ENCODE assay signal across 11 cellular contexts in the genomic region with DNA sequence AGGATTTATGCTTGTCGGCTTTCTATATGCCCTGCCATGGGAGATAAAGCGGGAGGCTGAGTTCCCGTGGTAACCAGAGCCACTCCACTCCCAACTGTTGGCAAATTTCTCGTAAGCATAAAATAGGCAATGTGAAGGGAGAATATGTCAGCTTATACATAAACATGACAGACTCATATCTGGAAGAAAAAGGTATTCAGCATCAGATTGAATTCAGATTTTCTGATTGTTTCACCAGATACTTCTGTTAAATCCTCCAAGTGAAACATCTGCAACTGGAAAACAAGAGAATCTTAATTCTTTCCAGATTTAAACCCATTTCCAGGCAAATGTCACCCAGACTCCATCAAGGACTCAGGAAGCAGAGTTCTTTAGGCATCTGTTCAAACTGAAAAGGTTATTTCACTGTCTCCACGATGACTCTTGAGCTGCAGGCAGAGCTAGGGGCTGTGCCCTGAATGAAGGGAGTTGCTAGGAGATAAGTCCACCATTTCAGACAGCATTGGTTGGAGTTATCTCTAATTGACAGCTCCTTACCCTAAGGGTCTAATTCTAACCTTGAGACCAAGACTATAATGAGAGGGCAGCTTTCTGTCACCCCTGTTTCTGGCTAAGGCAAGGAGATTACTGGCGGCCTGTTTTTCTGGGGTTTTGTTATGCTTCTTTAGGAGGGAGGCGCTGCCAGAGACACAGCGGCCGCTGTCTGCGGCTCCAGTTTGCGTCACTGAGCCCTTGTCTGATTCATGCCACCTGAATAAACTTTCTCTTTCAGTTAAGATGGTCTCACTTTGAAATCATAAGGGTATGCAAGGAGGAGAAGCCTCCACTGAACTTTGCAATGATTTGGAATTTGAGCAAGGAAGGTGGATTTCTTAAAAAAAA.
DNase-seq lines count a peak whose midpoint lies in the region; ATAC-seq and TF ChIP-seq lines count a peak whose summit lies in the region.
"Had no signal": no experiment of that assay in that cellular context is flagged by ENCODE, and none has a peak within 500 bp of the region (broad histone marks: within the 10 kb centered on the region; RNA-seq: fewer than 3 reads in every experiment).

No MANE protein-coding gene starts in this region.

- TF ChIP-seq CTCF in AG04450 (IDR thresholded peaks at IDR 0.05; ENCODE audit: low read depth, low read length) (no peak), SK-N-SH (IDR thresholded peaks at IDR 0.05) (no peak)

- no peaks in the 10 kb centered on the region for H3F3A ChIP-seq in SK-N-SH (replicated peaks; ENCODE audit: insufficient read depth)

- H3K27me3 Mint-ChIP-seq in memory B cell, result no peaks in the 10 kb centered on the region

- peak overlapping the region; percentile 77 for H3K4me2 ChIP-seq in SK-N-SH

- H3K4me3 Mint-ChIP-seq in memory B cell, result no peak overlapping the region
- H3K4me3 Mint-ChIP-seq: CD8-positive, alpha-beta T cell; immature natural killer cell had no signal

- H3K27me3 ChIP-seq in AG04450 (ENCODE audit: control insufficient read depth, insufficient read depth, low read length) (no peaks in the 10 kb centered on the region), SK-N-SH (ENCODE audit: insufficient read depth) (no peaks in the 10 kb centered on the region)

- peak overlapping the region; percentile 31 for H3K27ac Mint-ChIP-seq in memory B cell
- H3K27ac Mint-ChIP-seq: CD8-positive, alpha-beta T cell; immature natural killer cell had no signal

- H3K9ac ChIP-seq in SK-N-SH, result peak overlapping the region; percentile 58

- no peaks in the 10 kb centered on the region for H3K9me3 Mint-ChIP-seq in memory B cell
- H3K9me3 Mint-ChIP-seq: CD8-positive, alpha-beta T cell had no signal

- H3K79me2 ChIP-seq in SK-N-SH (ENCODE audit: insufficient read depth), result no peaks in the 10 kb centered on the region

- peaks cover 4 to 54% of the 10 kb centered on the region in 2 experiments; a peak in 3 of 4 replicates for H3K4me1 ChIP-seq in SK-N-SH (ENCODE audit: control insufficient read depth in 1 of 2, insufficient read depth in 2 of 2, low read depth in 1 of 2, low read length in 1 of 2)

- no peaks in the 10 kb centered on the region for H4K20me1 ChIP-seq in SK-N-SH (ENCODE audit: insufficient read depth)

- CTCF ChIA-PET in AG04450 (lab: Charles Lee) (interaction anchor here (0.5 to 0.7 kb wide), 2 partner anchors 10 to 358 kb away, joined by 4 read pairs; no protein-coding TSS in a partner anchor), SK-N-SH (lab: Yijun Ruan, JAX) (interaction anchor here (1.0 to 1.5 kb wide), 6 partner anchors 8 to 699 kb away, joined by 3 to 4 read pairs (median 3); no protein-coding TSS in a partner anchor)

- peak; percentile 31; the same call in 1 of the 2 replicates for TF ChIP-seq RAD21 in SK-N-SH (IDR thresholded peaks at IDR 0.05; ENCODE audit: low read length)

- H3K4me3 ChIP-seq in AG04450 (ENCODE audit: low read depth, low read length) (peak overlapping the region; percentile 14; the same call in 1 of the 2 replicates), SK-N-SH (ENCODE audit: low read depth in 2 of 2, low read length in 1 of 2) (peak overlapping the region; percentile 9 to 36)
- H3K4me3 ChIP-seq: coronary artery had no signal

- H3K4me1 Mint-ChIP-seq in memory B cell, result no peaks in the 10 kb centered on the region
- H3K4me1 Mint-ChIP-seq: immature natural killer cell had no signal

- peak in 1 of 2 experiments; percentile 76; a peak in 1 of 4 replicates for TF ChIP-seq EP300 in SK-N-SH (IDR thresholded peaks at IDR 0.05; ENCODE audit: borderline replicate concordance in 1 of 2, low read depth in 1 of 2, low read length in 1 of 2)

- no peak for ATAC-seq in memory B cell (ENCODE audit: low read depth)
- no peak for ATAC-seq in GM19395 (IDR thresholded peaks at IDR 0.05; ENCODE audit: unreplicated experiment)
- no peak for ATAC-seq in HG03565 (IDR thresholded peaks at IDR 0.05; ENCODE audit: unreplicated experiment)
- ATAC-seq: CD8-positive, alpha-beta T cell had no signal

- POLR2A ChIA-PET in AG04450 (lab: Yijun Ruan, JAX) (no interaction called here), SK-N-SH (lab: Yijun Ruan, JAX) (interaction anchor here (1.4 to 1.8 kb wide), 3 partner anchors 92 to 382 kb away, joined by 4 to 5 read pairs (median 4); a partner anchor contains a TSS)

- DNase-seq in AG04450 (ENCODE audit: low read depth, low spot score), result peak; percentile 10
- DNase-seq in HT1080 (ENCODE audit: low read depth), result peak; percentile 62
- DNase-seq in SK-N-SH, result peak; percentile 66
- DNase-seq in memory B cell (ENCODE audit: low spot score in 2 of 2), result no peak
- no peak for DNase-seq in stimulated activated naive CD4-positive, alpha-beta T cell treated with Interleukin-2 at 50 U/mL for 16 hours (lab: John Stamatoyannopoulos, UW)
- DNase-seq in NCI-H526 treated with DMSO at 0.1 percent for 48 hours (lab: John Stamatoyannopoulos, UW), result no peak
- DNase-seq: CD8-positive, alpha-beta T cell; immature natural killer cell had no signal

- peak overlapping the region; percentile 90 for H2AFZ ChIP-seq in SK-N-SH (ENCODE audit: low read depth)

- WGBS in SK-N-SH (ENCODE audit: low lambda C conversion rate), result 7% methylated on average over 11 of the region's 11 CpGs

- H3K36me3 ChIP-seq in SK-N-SH (replicated peaks in 1 of 2; ENCODE audit: control insufficient read depth in 1 of 2, insufficient read depth in 2 of 2, low read length in 1 of 2), result no peaks in the 10 kb centered on the region

- no peaks in the 10 kb centered on the region for H3K9me2 ChIP-seq in SK-N-SH

- H3K9me3 ChIP-seq in AG04450 (ENCODE audit: control insufficient read depth, insufficient read depth, low read length), result no peaks in the 10 kb centered on the region
- no peaks in the 10 kb centered on the region for H3K9me3 ChIP-seq in SK-N-SH

- H3K36me3 Mint-ChIP-seq in memory B cell, result no peaks in the 10 kb centered on the region
- H3K36me3 Mint-ChIP-seq: CD8-positive, alpha-beta T cell; immature natural killer cell had no signal

- no peak overlapping the region for H3K27ac ChIP-seq in AG04450 (ENCODE audit: low read depth, low read length)
- peak overlapping the region; percentile 79 to 99 for H3K27ac ChIP-seq in SK-N-SH (ENCODE audit: low read depth in 2 of 2, low read length in 1 of 2)
- H3K27ac ChIP-seq: coronary artery had no signal

TF ChIP-seq in SK-N-SH, 30 proteins besides CTCF, POLR2A, EP300 and RAD21:
- TF ChIP-seq, protein P1, sequence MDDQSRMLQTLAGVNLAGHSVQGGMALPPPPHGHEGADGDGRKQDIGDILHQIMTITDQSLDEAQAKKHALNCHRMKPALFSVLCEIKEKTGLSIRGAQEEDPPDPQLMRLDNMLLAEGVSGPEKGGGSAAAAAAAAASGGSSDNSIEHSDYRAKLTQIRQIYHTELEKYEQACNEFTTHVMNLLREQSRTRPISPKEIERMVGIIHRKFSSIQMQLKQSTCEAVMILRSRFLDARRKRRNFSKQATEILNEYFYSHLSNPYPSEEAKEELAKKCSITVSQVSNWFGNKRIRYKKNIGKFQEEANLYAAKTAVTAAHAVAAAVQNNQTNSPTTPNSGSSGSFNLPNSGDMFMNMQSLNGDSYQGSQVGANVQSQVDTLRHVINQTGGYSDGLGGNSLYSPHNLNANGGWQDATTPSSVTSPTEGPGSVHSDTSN (IDR thresholded peaks at IDR 0.05), result no peak
- TF ChIP-seq MXI1 (IDR thresholded peaks at IDR 0.05; ENCODE audit: low read depth, low read length), result peak; percentile 39; the same call in 1 of the 2 replicates
- peak; percentile 44 for TF ChIP-seq TCF12 (IDR thresholded peaks at IDR 0.05)
- no peak for TF ChIP-seq RFX5 (IDR thresholded peaks at IDR 0.05; ENCODE audit: low read length)
- peak; percentile 87 for TF ChIP-seq RCOR1 (IDR thresholded peaks at IDR 0.05; ENCODE audit: low read length)
- peak; percentile 78 for TF ChIP-seq GATA2 (CRISPR knock-in tag; IDR thresholded peaks at IDR 0.05)
- TF ChIP-seq POLR2AphosphoS5 (IDR thresholded peaks at IDR 0.05; ENCODE audit: low read depth, low read length), result peak; percentile 15; the same call in 1 of the 2 replicates
- peak; percentile 88 for TF ChIP-seq FOXJ3 (CRISPR knock-in tag; IDR thresholded peaks at IDR 0.05)
- peak; percentile 65 for TF ChIP-seq CHD2 (IDR thresholded peaks at IDR 0.05; ENCODE audit: low read length, partially characterized antibody)
- TF ChIP-seq FOXM1 (IDR thresholded peaks at IDR 0.05; ENCODE audit: low read depth), result no peak

Comparison
In these comparisons a context has a peak if more than half of its experiments do, and no peak if none do; other contexts are left out.
1. DNase-seq: peak in AG04450 (single experiment), HT1080 (single experiment) and SK-N-SH (single experiment); none in memory B cell (0 of 2), stimulated activated naive CD4-positive, alpha-beta T cell treated with Interleukin-2 at 50 U/mL for 16 hours (single experiment) and NCI-H526 treated with DMSO at 0.1 percent for 48 hours (single experiment).